ENCODE assay signal across 27 cellular contexts in the genomic region with DNA sequence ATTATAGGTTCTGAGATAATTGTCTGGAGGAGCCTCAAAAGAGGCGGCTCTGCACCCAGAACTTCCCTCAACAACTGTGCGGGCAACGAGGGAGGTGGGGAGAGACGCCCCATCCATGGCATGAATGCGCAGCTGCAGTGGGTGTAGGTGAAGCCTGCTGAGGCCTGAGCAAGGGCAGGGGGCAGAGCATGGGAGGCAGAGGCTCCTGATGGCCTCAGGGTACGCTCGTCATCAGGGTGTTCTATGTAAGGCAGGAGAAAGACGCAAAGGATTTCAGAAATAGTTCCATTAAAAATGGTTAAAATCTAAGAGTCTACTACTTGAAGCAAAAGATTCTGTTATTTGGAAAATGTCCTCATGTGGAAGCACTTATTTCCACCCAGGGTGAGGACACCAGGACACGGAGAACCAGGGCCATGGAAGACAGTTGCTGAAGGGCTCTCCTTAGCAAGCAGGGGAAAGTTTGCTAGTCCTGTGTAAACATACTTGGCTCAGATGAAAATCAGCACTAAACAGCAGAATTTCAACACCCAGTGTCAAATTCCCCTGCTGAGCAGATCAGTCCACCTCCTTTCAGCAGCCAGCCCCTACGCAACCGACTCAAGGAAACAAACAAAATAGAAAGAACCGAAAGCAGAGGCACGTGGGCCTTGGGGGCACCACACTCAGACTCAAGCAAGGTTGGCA. TPM values are rescaled to one million over a fixed set of nuclear protein-coding genes. Genes with fewer than 3 reads are reported as not detected.
A peak's percentile ranks its signal among the peaks of the same experiment; 100 is the strongest.
DNase-seq lines count a peak whose midpoint lies in the region; ATAC-seq and TF ChIP-seq lines count a peak whose summit lies in the region.
"Had no signal": no experiment of that assay in that cellular context is flagged by ENCODE, and none has a peak within 500 bp of the region (broad histone marks: within the 10 kb centered on the region; RNA-seq: fewer than 3 reads in every experiment).

No MANE protein-coding gene starts in this region.

- no peaks in the 10 kb centered on the region for H3K79me1 ChIP-seq in neuronal stem cell (ENCODE audit: low read depth, low read length)

- peak overlapping the region; percentile 8 for H4K8ac ChIP-seq in neuronal stem cell (ENCODE audit: low read depth, low read length)

- H3K36me3 ChIP-seq in OCI-LY3 (replicated peaks; ENCODE audit: low read depth, low read length) (peaks cover 48% of the 10 kb centered on the region), neuronal stem cell (replicated peaks in 1 of 2; ENCODE audit: control insufficient read depth in 2 of 2, insufficient read depth in 2 of 2, low read length in 2 of 2) (no peaks in the 10 kb centered on the region), MG63 (no peaks in the 10 kb centered on the region)
- H3K36me3 ChIP-seq: cardiac muscle cell, colonic mucosa, right atrium auricular region, thoracic aorta, vagina had no signal

- H2AK5ac ChIP-seq in neuronal stem cell (ENCODE audit: low read depth, low read length) = peak overlapping the region; percentile 82

- H3K4me2 ChIP-seq in OCI-LY3 (ENCODE audit: low read length) (peak overlapping the region; percentile 20), neuronal stem cell (ENCODE audit: insufficient read depth, low read length, poor library complexity, severe bottlenecking) (no peak overlapping the region)
- H3K4me2 ChIP-seq: smooth muscle cell had no signal

- no peak overlapping the region for H4K91ac ChIP-seq in neuronal stem cell (ENCODE audit: low read depth, low read length, poor library complexity)

- no peaks in the 10 kb centered on the region for H3K79me2 ChIP-seq in OCI-LY3 (ENCODE audit: low read length)

- no peak overlapping the region for H3K4me3 ChIP-seq in OCI-LY3 (ENCODE audit: low read length)
- no peak overlapping the region for H3K4me3 ChIP-seq in neuronal stem cell (ENCODE audit: low read length in 2 of 2)
- H3K4me3 ChIP-seq in MG63 = no peak overlapping the region
- H3K4me3 ChIP-seq: cardiac muscle cell, colonic mucosa, right atrium auricular region, smooth muscle cell, thoracic aorta, vagina had no signal

- no CpG with 5 or more reads among the region's 13 CpGs for WGBS in neuronal stem cell (ENCODE audit: extremely low coverage in 2 of 2, insufficient read length in 2 of 2, insufficient replicate concordance in 1 of 2), 2 donors

- peak overlapping the region; percentile 16 for H2BK12ac ChIP-seq in neuronal stem cell (ENCODE audit: low read length)

- H2BK120ac ChIP-seq in neuronal stem cell (ENCODE audit: low read depth, low read length) = no peak overlapping the region

- peak overlapping the region; percentile 55 for H3K4ac ChIP-seq in neuronal stem cell (ENCODE audit: low read length)

- H2BK15ac ChIP-seq in neuronal stem cell (ENCODE audit: low read length) = no peak overlapping the region

- H3K9ac ChIP-seq in OCI-LY3 (ENCODE audit: low read length) (0 out of 2 replicates have a peak overlapping the region, but pooled peaks have one; percentile 16), neuronal stem cell (ENCODE audit: low read depth, low read length, poor library complexity) (no peak overlapping the region)

- DNase-seq in foreskin keratinocyte = no peak
- DNase-seq in neuronal stem cell (ENCODE audit: low spot score) = no peak
- DNase-seq in MG63 = no peak
- DNase-seq in SHP77 (lab: John Stamatoyannopoulos, UW) = no peak
- DNase-seq in 8988T = no peak
- DNase-seq: activated CD4-positive, alpha-beta T cell treated with anti-CD3 and anti-CD28 coated beads, Interleukin-2, amount 50 U/mL, for 1 hour; activated CD4-positive, CD25-positive, alpha-beta regulatory T cell; activated effector memory CD4-positive, alpha-beta T cell treated with anti-CD3 and anti-CD28 coated beads, Interleukin-2, amount 50 U/mL, for 16 hours; activated T-cell treated with anti-CD3 and anti-CD28 coated beads, Interleukin-2, amount 50 U/mL, for 24 hours; anterior cingulate cortex; colonic mucosa; effector CD4-positive, alpha-beta T cell; hypothalamus; KG1; left colon; mesendoderm; NCI-H1930; NCI-H526 treated with DMSO at 0.1 percent for 48 hours; T-helper 1 cell had no signal

- H3K9me3 ChIP-seq in OCI-LY3 (ENCODE audit: insufficient read depth, low read length) (no peaks in the 10 kb centered on the region), neuronal stem cell (replicated peaks in 1 of 2; ENCODE audit: control insufficient read depth in 2 of 2, insufficient read depth in 1 of 2, low read depth in 1 of 2, low read length in 2 of 2) (no peaks in the 10 kb centered on the region), MG63 (no peaks in the 10 kb centered on the region)
- H3K9me3 ChIP-seq: colonic mucosa, right atrium auricular region, thoracic aorta, vagina had no signal

- H3K27me3 ChIP-seq in OCI-LY3 (ENCODE audit: low read depth, low read length) (no peaks in the 10 kb centered on the region), foreskin keratinocyte (no peaks in the 10 kb centered on the region), neuronal stem cell (ENCODE audit: control insufficient read depth in 3 of 3, insufficient read depth in 3 of 3, low read depth in 1 of 3, low read length in 3 of 3) (no peaks in the 10 kb centered on the region), MG63 (no peaks in the 10 kb centered on the region)
- H3K27me3 ChIP-seq: cardiac muscle cell, colonic mucosa, right atrium auricular region, vagina had no signal

- H3K23ac ChIP-seq in neuronal stem cell (ENCODE audit: low read depth, low read length, poor library complexity) = peak overlapping the region; percentile 80

- H3K14ac ChIP-seq in neuronal stem cell (ENCODE audit: low read length) = peak overlapping the region; percentile 27

- H2AFZ ChIP-seq in OCI-LY3 (ENCODE audit: low read depth, low read length) (no peak overlapping the region), neuronal stem cell (ENCODE audit: low read length) (no peak overlapping the region)

- ATAC-seq in foreskin keratinocyte = peak; percentile 12
- no peak for ATAC-seq in GM19463 (IDR thresholded peaks at IDR 0.05; ENCODE audit: unreplicated experiment)
- ATAC-seq: left colon had no signal

- no peak for TF ChIP-seq CTCF in C4-2B (conservative IDR thresholded peaks at IDR 0.05)
- no peak for TF ChIP-seq CTCF in OCI-LY3 (IDR thresholded peaks at IDR 0.05; ENCODE audit: low read depth, low read length)
- no peak for TF ChIP-seq CTCF in foreskin keratinocyte (conservative IDR thresholded peaks at IDR 0.05)

- H4K20me1 ChIP-seq in OCI-LY3 (ENCODE audit: insufficient read depth, low read length) = no peaks in the 10 kb centered on the region

- H3K18ac ChIP-seq in neuronal stem cell (ENCODE audit: low read length) = peak overlapping the region; percentile 82

- H3K27ac ChIP-seq in C4-2B (peak overlapping the region; percentile 4; the same call in 1 of the 2 replicates), OCI-LY3 (ENCODE audit: low read length) (peak overlapping the region; percentile 72), foreskin keratinocyte (no peak overlapping the region), neuronal stem cell (replicated peaks; ENCODE audit: low read length) (no peak overlapping the region)
- H3K27ac ChIP-seq: cardiac muscle cell, colonic mucosa, right atrium auricular region, thoracic aorta, vagina had no signal

- H2BK5ac ChIP-seq in neuronal stem cell (ENCODE audit: low read length) = peak overlapping the region; percentile 29

- peaks cover 22% of the 10 kb centered on the region for H3K4me1 ChIP-seq in OCI-LY3 (ENCODE audit: low read length)
- no peaks in the 10 kb centered on the region for H3K4me1 ChIP-seq in foreskin keratinocyte
- H3K4me1 ChIP-seq in neuronal stem cell (ENCODE audit: control insufficient read depth in 2 of 2, insufficient read depth in 1 of 2, low read depth in 1 of 2, low read length in 2 of 2) = no peaks in the 10 kb centered on the region
- H3K4me1 ChIP-seq: colonic mucosa, right atrium auricular region, vagina had no signal

RNA-seq across cellular contexts. Expression of a gene that starts 18.9 kb away (rescaled TPM):
- 184 and 210 TPM in 2 replicates for total RNA-seq in foreskin keratinocyte
- 88.5 and 92.0 TPM in 2 replicates for polyA plus RNA-seq in foreskin keratinocyte
- 183 TPM for polyA plus RNA-seq in neuronal stem cell (2013, experiment 1 of 2)
- polyA plus RNA-seq in neuronal stem cell (2013, experiment 2 of 2) = 199 TPM
- total RNA-seq in MG63 (2014; rRNA removed; shearing (Covaris generic); ENCODE audit: low replicate concordance) = 45.7 and 72.3 TPM in 2 replicates

Comparison
In these comparisons a context has a peak if more than half of its experiments do, and no peak if none do; other contexts are left out.
1. H3K27ac ChIP-seq: peak in C4-2B (single experiment) and OCI-LY3 (single experiment); none in foreskin keratinocyte (single experiment) and neuronal stem cell (single experiment).